Comparison of ENCODE assay signal across 35 cellular contexts in the genomic region with DNA sequence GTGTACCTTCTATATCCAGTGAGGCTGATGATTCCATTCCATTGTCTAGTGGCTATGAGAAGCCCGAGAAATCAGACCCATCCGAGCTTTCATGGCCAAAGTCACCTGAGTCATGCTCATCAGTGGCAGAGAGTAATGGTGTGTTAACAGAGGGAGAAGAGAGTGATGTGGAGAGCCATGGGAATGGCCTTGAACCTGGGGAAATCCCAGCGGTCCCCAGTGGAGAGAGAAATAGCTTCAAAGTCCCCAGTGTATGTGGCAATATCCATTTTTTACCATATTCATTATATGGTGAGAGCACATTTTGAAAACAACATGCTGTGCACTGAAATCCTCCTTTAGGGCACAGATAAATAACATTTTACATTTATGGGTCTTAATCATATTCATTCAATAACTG.
"Had no signal": no experiment of that assay in that cellular context is flagged by ENCODE, and none has a peak within 500 bp of the region (broad histone marks: within the 10 kb centered on the region; RNA-seq: fewer than 3 reads in every experiment).

No MANE protein-coding gene starts in this region.

- H3K4me3 ChIP-seq: MG63 had no signal

- H3K27me3 ChIP-seq: MG63 had no signal

- DNase-seq: Karpas-422, Kasumi-1, MG63, MM.1S, MV-4-11, NCI-H1048, NCI-H1092, NCI-H1092 treated with DMSO at 0.1 percent for 48 hours, NCI-H1105, NCI-H1105 treated with DMSO at 0.1 percent for 48 hours, NCI-H1417, NCI-H1417 treated with DMSO at 0.1 percent for 48 hours, NCI-H1436, NCI-H1436 treated with DMSO at 0.1 percent for 48 hours, NCI-H146, NCI-H1694, NCI-H1694 treated with DMSO at 0.1 percent for 48 hours, NCI-H187, NCI-H187 treated with DMSO at 0.1 percent for 48 hours, NCI-H1930, NCI-H2029, NCI-H2029 treated with DMSO at 0.1 percent for 48 hours, NCI-H2081, NCI-H2081 treated with DMSO at 0.1 percent for 48 hours, NCI-H2107, NCI-H2171, NCI-H2171 treated with DMSO at 0.1 percent for 48 hours, NCI-H2227 treated with DMSO at 0.1 percent for 48 hours, NCI-H226, NCI-H345, NCI-H446, NCI-H446 treated with DMSO at 0.1 percent for 48 hours, NCI-H510A, NCI-H510A treated with DMSO at 0.1 percent for 48 hours, NCI-H524 had no signal

- H3K36me3 ChIP-seq: MG63 had no signal

- H3K9me3 ChIP-seq: MG63 had no signal
